In the genomic region with DNA sequence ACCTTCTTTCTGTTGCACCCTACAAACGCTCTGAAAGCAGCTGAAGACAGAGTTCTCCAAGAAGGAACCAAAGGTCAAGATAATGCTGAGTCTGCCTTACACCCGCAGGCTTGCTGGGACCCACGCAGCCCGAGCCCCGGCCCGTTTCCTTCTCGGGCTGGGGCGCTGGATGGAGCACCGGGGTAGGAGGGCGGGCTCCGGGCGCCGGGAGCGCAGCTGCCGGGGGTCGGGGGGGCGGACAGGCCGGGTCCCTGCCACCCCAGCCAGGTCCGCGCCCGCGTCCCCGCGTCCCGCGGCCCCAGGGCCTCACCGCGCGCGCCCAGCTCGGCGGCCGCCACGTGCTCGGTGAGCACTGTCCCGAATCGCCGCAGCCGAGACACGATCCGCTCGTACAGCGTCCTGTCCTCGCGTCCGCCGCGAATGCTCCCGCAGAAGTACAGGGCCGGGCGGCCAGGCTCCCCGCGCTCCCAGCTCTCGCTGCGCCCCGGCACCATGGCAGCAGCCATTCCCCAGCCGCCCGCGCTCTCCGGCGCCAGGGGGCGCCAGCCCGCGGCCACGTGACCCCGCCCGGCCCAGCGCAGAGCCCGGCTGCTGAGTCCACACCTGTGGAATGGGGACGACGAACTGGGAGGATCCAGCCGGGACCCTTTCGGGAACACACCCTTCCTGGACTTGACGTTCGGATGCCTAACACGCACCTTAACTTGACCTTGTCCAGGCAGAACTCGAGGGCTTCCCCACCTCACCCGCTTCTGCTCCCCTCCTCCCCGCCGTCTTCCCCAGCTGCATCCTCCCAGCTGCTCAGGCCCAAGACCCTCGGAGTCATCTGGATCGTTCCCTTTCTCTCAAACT, we compare ENCODE assay signal across 1 cellular context.
TF ChIP-seq lines count a peak whose summit lies in the region.

A gene with protein sequence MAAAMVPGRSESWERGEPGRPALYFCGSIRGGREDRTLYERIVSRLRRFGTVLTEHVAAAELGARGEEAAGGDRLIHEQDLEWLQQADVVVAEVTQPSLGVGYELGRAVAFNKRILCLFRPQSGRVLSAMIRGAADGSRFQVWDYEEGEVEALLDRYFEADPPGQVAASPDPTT (minus strand): TSS at position 531 of the 852 bp plus-strand sequence. CDS start 25 bp downstream, at position 506.

TF ChIP-seq in HepG2, 621 proteins besides CTCF, POLR2A, EP300 and RAD21 (continued from another document and continues in another):
- TF ChIP-seq, protein P1, sequence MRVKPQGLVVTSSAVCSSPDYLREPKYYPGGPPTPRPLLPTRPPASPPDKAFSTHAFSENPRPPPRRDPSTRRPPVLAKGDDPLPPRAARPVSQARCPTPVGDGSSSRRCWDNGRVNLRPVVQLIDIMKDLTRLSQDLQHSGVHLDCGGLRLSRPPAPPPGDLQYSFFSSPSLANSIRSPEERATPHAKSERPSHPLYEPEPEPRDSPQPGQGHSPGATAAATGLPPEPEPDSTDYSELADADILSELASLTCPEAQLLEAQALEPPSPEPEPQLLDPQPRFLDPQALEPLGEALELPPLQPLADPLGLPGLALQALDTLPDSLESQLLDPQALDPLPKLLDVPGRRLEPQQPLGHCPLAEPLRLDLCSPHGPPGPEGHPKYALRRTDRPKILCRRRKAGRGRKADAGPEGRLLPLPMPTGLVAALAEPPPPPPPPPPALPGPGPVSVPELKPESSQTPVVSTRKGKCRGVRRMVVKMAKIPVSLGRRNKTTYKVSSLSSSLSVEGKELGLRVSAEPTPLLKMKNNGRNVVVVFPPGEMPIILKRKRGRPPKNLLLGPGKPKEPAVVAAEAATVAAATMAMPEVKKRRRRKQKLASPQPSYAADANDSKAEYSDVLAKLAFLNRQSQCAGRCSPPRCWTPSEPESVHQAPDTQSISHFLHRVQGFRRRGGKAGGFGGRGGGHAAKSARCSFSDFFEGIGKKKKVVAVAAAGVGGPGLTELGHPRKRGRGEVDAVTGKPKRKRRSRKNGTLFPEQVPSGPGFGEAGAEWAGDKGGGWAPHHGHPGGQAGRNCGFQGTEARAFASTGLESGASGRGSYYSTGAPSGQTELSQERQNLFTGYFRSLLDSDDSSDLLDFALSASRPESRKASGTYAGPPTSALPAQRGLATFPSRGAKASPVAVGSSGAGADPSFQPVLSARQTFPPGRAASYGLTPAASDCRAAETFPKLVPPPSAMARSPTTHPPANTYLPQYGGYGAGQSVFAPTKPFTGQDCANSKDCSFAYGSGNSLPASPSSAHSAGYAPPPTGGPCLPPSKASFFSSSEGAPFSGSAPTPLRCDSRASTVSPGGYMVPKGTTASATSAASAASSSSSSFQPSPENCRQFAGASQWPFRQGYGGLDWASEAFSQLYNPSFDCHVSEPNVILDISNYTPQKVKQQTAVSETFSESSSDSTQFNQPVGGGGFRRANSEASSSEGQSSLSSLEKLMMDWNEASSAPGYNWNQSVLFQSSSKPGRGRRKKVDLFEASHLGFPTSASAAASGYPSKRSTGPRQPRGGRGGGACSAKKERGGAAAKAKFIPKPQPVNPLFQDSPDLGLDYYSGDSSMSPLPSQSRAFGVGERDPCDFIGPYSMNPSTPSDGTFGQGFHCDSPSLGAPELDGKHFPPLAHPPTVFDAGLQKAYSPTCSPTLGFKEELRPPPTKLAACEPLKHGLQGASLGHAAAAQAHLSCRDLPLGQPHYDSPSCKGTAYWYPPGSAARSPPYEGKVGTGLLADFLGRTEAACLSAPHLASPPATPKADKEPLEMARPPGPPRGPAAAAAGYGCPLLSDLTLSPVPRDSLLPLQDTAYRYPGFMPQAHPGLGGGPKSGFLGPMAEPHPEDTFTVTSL (CRISPR knock-in tag; IDR thresholded peaks at IDR 0.05; ENCODE audit: borderline replicate concordance) = no peak
- TF ChIP-seq ZNF564 (CRISPR knock-in tag; IDR thresholded peaks at IDR 0.05) (0 out of 2 replicates have a peak, but pooled peaks have one; percentile 62), ZNF446 (CRISPR knock-in tag; IDR thresholded peaks at IDR 0.05) (peak; percentile 97), ZFP1 (CRISPR knock-in tag; IDR thresholded peaks at IDR 0.05) (no peak), ZNF644 (CRISPR knock-in tag; IDR thresholded peaks at IDR 0.05; ENCODE audit: low read depth) (0 out of 2 replicates have a peak, but pooled peaks have one; percentile 59), HNRNPUL1 (IDR thresholded peaks at IDR 0.05; ENCODE audit: low read depth, low read length) (no peak), ZNF776 (CRISPR knock-in tag; IDR thresholded peaks at IDR 0.05) (peak; percentile 94), THYN1 (CRISPR knock-in tag; IDR thresholded peaks at IDR 0.05; ENCODE audit: borderline replicate concordance, low read depth) (no peak), RBAK (CRISPR knock-in tag; IDR thresholded peaks at IDR 0.05) (0 out of 2 replicates have a peak, but pooled peaks have one; percentile 14), NR2F2 (IDR thresholded peaks at IDR 0.05; ENCODE audit: borderline replicate concordance, low read depth) (peak; percentile 37; the same call in 1 of the 2 replicates), ZNF24 (IDR thresholded peaks at IDR 0.05) (no peak), ZFP90 (CRISPR knock-in tag; IDR thresholded peaks at IDR 0.05; ENCODE audit: borderline replicate concordance) (peak; percentile 97; the same call in 1 of the 2 replicates), REL (CRISPR knock-in tag; conservative IDR thresholded peaks at IDR 0.05) (peak; percentile 85; the same call in 1 of the 2 replicates), EHMT2 (IDR thresholded peaks at IDR 0.05; ENCODE audit: borderline replicate concordance, low read depth, low read length) (no peak), ZNF749 (CRISPR knock-in tag; IDR thresholded peaks at IDR 0.05; ENCODE audit: borderline replicate concordance) (peak; percentile 96), ZNF589 (CRISPR knock-in tag; conservative IDR thresholded peaks at IDR 0.05) (no peak; the same call in 1 of the 2 replicates), MBD4 (IDR thresholded peaks at IDR 0.05; ENCODE audit: borderline replicate concordance, low read length) (no peak), ZNF138 (CRISPR knock-in tag; IDR thresholded peaks at IDR 0.05; ENCODE audit: low read depth) (peak; percentile 82), AKAP8 (CRISPR knock-in tag; IDR thresholded peaks at IDR 0.05) (0 out of 2 replicates have a peak, but pooled peaks have one; percentile 35), ZNF20 (CRISPR knock-in tag; IDR thresholded peaks at IDR 0.05) (no peak), THAP11 (CRISPR knock-in tag; IDR thresholded peaks at IDR 0.05) (peak; percentile 88), ZNF777 (CRISPR knock-in tag; IDR thresholded peaks at IDR 0.05) (peak; percentile 80), BRD4 (CRISPR knock-in tag; IDR thresholded peaks at IDR 0.05) (peak; percentile 93), ZNF329 (CRISPR knock-in tag; IDR thresholded peaks at IDR 0.05; ENCODE audit: low read depth) (peak; percentile 90; the same call in 1 of the 2 replicates), TOPORS (CRISPR knock-in tag; IDR thresholded peaks at IDR 0.05) (peak; percentile 94), ZNF616 (CRISPR knock-in tag; IDR thresholded peaks at IDR 0.05; ENCODE audit: low read depth) (no peak; the same call in 1 of the 2 replicates), ZNF124 (CRISPR knock-in tag; IDR thresholded peaks at IDR 0.05) (peak; percentile 85; the same call in 1 of the 2 replicates), SRY (CRISPR knock-in tag; IDR thresholded peaks at IDR 0.05) (peak; percentile 71), KAT8 (CRISPR knock-in tag; IDR thresholded peaks at IDR 0.05) (peak; percentile 72)
- TF ChIP-seq, protein P2, sequence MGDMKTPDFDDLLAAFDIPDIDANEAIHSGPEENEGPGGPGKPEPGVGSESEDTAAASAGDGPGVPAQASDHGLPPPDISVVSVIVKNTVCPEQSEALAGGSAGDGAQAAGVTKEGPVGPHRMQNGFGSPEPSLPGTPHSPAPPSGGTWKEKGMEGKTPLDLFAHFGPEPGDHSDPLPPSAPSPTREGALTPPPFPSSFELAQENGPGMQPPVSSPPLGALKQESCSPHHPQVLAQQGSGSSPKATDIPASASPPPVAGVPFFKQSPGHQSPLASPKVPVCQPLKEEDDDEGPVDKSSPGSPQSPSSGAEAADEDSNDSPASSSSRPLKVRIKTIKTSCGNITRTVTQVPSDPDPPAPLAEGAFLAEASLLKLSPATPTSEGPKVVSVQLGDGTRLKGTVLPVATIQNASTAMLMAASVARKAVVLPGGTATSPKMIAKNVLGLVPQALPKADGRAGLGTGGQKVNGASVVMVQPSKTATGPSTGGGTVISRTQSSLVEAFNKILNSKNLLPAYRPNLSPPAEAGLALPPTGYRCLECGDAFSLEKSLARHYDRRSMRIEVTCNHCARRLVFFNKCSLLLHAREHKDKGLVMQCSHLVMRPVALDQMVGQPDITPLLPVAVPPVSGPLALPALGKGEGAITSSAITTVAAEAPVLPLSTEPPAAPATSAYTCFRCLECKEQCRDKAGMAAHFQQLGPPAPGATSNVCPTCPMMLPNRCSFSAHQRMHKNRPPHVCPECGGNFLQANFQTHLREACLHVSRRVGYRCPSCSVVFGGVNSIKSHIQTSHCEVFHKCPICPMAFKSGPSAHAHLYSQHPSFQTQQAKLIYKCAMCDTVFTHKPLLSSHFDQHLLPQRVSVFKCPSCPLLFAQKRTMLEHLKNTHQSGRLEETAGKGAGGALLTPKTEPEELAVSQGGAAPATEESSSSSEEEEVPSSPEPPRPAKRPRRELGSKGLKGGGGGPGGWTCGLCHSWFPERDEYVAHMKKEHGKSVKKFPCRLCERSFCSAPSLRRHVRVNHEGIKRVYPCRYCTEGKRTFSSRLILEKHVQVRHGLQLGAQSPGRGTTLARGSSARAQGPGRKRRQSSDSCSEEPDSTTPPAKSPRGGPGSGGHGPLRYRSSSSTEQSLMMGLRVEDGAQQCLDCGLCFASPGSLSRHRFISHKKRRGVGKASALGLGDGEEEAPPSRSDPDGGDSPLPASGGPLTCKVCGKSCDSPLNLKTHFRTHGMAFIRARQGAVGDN (CRISPR knock-in tag; IDR thresholded peaks at IDR 0.05) = peak; percentile 97
- TF ChIP-seq, protein P3, sequence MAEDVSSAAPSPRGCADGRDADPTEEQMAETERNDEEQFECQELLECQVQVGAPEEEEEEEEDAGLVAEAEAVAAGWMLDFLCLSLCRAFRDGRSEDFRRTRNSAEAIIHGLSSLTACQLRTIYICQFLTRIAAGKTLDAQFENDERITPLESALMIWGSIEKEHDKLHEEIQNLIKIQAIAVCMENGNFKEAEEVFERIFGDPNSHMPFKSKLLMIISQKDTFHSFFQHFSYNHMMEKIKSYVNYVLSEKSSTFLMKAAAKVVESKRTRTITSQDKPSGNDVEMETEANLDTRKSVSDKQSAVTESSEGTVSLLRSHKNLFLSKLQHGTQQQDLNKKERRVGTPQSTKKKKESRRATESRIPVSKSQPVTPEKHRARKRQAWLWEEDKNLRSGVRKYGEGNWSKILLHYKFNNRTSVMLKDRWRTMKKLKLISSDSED (CRISPR knock-in tag; IDR thresholded peaks at IDR 0.05) = peak; percentile 80; the same call in 1 of the 2 replicates
- TF ChIP-seq, protein P4, sequence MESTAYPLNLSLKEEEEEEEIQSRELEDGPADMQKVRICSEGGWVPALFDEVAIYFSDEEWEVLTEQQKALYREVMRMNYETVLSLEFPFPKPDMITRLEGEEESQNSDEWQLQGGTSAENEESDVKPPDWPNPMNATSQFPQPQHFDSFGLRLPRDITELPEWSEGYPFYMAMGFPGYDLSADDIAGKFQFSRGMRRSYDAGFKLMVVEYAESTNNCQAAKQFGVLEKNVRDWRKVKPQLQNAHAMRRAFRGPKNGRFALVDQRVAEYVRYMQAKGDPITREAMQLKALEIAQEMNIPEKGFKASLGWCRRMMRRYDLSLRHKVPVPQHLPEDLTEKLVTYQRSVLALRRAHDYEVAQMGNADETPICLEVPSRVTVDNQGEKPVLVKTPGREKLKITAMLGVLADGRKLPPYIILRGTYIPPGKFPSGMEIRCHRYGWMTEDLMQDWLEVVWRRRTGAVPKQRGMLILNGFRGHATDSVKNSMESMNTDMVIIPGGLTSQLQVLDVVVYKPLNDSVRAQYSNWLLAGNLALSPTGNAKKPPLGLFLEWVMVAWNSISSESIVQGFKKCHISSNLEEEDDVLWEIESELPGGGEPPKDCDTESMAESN (CRISPR knock-in tag; conservative IDR thresholded peaks at IDR 0.05) = peak; percentile 89
- TF ChIP-seq, protein P5, sequence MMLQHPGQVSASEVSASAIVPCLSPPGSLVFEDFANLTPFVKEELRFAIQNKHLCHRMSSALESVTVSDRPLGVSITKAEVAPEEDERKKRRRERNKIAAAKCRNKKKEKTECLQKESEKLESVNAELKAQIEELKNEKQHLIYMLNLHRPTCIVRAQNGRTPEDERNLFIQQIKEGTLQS (CRISPR knock-in tag; IDR thresholded peaks at IDR 0.05) = peak; percentile 67
- TF ChIP-seq, protein P6, sequence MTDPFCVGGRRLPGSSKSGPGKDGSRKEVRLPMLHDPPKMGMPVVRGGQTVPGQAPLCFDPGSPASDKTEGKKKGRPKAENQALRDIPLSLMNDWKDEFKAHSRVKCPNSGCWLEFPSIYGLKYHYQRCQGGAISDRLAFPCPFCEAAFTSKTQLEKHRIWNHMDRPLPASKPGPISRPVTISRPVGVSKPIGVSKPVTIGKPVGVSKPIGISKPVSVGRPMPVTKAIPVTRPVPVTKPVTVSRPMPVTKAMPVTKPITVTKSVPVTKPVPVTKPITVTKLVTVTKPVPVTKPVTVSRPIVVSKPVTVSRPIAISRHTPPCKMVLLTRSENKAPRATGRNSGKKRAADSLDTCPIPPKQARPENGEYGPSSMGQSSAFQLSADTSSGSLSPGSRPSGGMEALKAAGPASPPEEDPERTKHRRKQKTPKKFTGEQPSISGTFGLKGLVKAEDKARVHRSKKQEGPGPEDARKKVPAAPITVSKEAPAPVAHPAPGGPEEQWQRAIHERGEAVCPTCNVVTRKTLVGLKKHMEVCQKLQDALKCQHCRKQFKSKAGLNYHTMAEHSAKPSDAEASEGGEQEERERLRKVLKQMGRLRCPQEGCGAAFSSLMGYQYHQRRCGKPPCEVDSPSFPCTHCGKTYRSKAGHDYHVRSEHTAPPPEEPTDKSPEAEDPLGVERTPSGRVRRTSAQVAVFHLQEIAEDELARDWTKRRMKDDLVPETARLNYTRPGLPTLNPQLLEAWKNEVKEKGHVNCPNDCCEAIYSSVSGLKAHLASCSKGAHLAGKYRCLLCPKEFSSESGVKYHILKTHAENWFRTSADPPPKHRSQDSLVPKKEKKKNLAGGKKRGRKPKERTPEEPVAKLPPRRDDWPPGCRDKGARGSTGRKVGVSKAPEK (CRISPR knock-in tag; IDR thresholded peaks at IDR 0.05; ENCODE audit: borderline replicate concordance) = no peak
- TF ChIP-seq, protein P7, sequence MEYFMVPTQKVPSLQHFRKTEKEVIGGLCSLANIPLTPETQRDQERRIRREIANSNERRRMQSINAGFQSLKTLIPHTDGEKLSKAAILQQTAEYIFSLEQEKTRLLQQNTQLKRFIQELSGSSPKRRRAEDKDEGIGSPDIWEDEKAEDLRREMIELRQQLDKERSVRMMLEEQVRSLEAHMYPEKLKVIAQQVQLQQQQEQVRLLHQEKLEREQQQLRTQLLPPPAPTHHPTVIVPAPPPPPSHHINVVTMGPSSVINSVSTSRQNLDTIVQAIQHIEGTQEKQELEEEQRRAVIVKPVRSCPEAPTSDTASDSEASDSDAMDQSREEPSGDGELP (IDR thresholded peaks at IDR 0.05; ENCODE audit: borderline replicate concordance, low read depth) = no peak; the same call in 1 of the 2 replicates
- TF ChIP-seq, protein P8, sequence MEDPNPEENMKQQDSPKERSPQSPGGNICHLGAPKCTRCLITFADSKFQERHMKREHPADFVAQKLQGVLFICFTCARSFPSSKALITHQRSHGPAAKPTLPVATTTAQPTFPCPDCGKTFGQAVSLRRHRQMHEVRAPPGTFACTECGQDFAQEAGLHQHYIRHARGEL (CRISPR knock-in tag; IDR thresholded peaks at IDR 0.05) = peak; percentile 47; the same call in 1 of the 2 replicates
- TF ChIP-seq, protein P9, sequence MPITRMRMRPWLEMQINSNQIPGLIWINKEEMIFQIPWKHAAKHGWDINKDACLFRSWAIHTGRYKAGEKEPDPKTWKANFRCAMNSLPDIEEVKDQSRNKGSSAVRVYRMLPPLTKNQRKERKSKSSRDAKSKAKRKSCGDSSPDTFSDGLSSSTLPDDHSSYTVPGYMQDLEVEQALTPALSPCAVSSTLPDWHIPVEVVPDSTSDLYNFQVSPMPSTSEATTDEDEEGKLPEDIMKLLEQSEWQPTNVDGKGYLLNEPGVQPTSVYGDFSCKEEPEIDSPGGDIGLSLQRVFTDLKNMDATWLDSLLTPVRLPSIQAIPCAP (CRISPR knock-in tag; IDR thresholded peaks at IDR 0.05; ENCODE audit: low read depth) = no peak; the same call in none of the 2 replicates
